In the genomic region with DNA sequence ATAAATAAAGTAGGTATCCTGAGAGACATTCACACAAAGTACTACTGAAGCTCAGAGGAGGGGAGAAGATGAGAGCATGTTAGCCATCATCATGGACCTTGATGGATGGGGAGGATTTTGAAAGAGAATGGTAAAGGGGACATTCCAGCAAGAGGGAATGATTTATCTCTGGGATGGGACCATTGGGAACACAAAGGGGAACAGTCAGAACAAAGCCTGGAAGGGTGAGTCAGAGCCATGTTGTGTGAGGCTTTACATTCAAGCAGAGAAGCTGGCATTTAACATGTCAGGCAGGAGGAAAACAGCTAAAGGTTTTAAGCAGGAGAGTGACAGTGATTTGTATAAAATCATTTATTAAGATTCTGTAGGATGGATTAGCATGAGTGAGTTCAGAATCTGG, we compare ENCODE assay signal across 33 cellular contexts.
"Had no signal": no experiment of that assay in that cellular context is flagged by ENCODE, and none has a peak within 500 bp of the region (broad histone marks: within the 10 kb centered on the region; RNA-seq: fewer than 3 reads in every experiment).

No MANE protein-coding gene starts in this region.

- DNase-seq: activated CD4-positive, alpha-beta memory T cell treated with anti-CD3 and anti-CD28 coated beads for 36 hours; activated CD4-positive, alpha-beta T cell treated with anti-CD3 and anti-CD28 coated beads, Interleukin-2, amount 10 ng/mL, durations not matched to agents 24 days and 14 days; activated CD8-positive, alpha-beta memory T cell treated with anti-CD3 and anti-CD28 coated beads, Interleukin-2, amount 50 U/mL, for 48 hours; activated naive CD4-positive, alpha-beta T cell; activated T-cell treated with anti-CD3 and anti-CD28 coated beads, Interleukin-2, amount 50 U/mL, for 24 hours; anterior cingulate cortex; colonic mucosa; effector CD8-positive, alpha-beta T cell; gastrocnemius medialis; glutamatergic neuron; immature natural killer cell; kidney glomerular epithelial cell; lower lobe of right lung; mesenchymal stem cell; nephron progenitor cell; occipital lobe; stimulated activated CD4-positive, alpha-beta T cell treated with anti-CD3 and anti-CD28 coated beads, Interleukin-1b, Interleukin-23, amount 100 ng/mL, for 48 hours; stimulated activated CD4-positive, alpha-beta T cell treated with anti-CD3 and anti-CD28 coated beads, Interleukin-4, amount 100 ng/mL, for 4 hours; stimulated activated CD8-positive, alpha-beta memory T cell treated with anti-CD3 and anti-CD28 coated beads, Interleukin-4, amount 100 ng/mL, for 48 hours; stimulated activated naive CD8-positive, alpha-beta T cell treated with anti-CD3 and anti-CD28 coated beads, Interleukin-15, amount 100 ng/mL, for 72 hours; substantia nigra; T-helper 1 cell; upper lobe of left lung; WERI-Rb-1 had no signal

- H3K4me1 ChIP-seq: colonic mucosa, gastrocnemius medialis, lower lobe of right lung, right atrium auricular region, upper lobe of left lung, vagina had no signal

- ATAC-seq: activated CD4-positive, CD25-positive, alpha-beta regulatory T cell treated with anti-CD3 and anti-CD28 coated beads, Interleukin-2, amount 50 U/mL, for 24 hours; activated T-helper 17 cell treated with anti-CD3 and anti-CD28 coated beads, Interleukin-2, amount 50 U/mL, for 72 hours; gastrocnemius medialis; left lobe of liver; lower lobe of right lung; stimulated activated memory B cell treated with anti-CD40 and anti-IgM and Interleukin-4, amounts not matched to agents 10 μg/mL and 1 μg/mL and 100 μg/mL, for 72 hours; stimulated activated naive CD8-positive, alpha-beta T cell treated with anti-CD3 and anti-CD28 coated beads, Interleukin-15, amount 100 ng/mL, for 72 hours had no signal

- H3K9me3 ChIP-seq: colonic mucosa, gastrocnemius medialis, lower lobe of right lung, right atrium auricular region, upper lobe of left lung, vagina had no signal

- H3K4me1 Mint-ChIP-seq: activated CD4-positive, alpha-beta T cell treated with anti-CD3 and anti-CD28 coated beads, Interleukin-2, amount 10 ng/mL, durations not matched to agents 24 days and 14 days; activated T-helper 17 cell treated with anti-CD3 and anti-CD28 coated beads, Interleukin-2, amount 50 U/mL, for 72 hours; immature natural killer cell; stimulated activated memory B cell treated with anti-CD40 and anti-IgM and Interleukin-4, amounts not matched to agents 10 μg/mL and 1 μg/mL and 100 μg/mL, for 72 hours; stimulated activated naive CD8-positive, alpha-beta T cell treated with anti-CD3 and anti-CD28 coated beads, Interleukin-15, amount 100 ng/mL, for 72 hours had no signal

- H3K27me3 Mint-ChIP-seq: activated CD4-positive, alpha-beta memory T cell treated with anti-CD3 and anti-CD28 coated beads for 36 hours; activated CD4-positive, alpha-beta T cell treated with anti-CD3 and anti-CD28 coated beads, Interleukin-2, amount 10 ng/mL, durations not matched to agents 24 days and 14 days; activated naive CD8-positive, alpha-beta T cell; activated T-cell treated with anti-CD3 and anti-CD28 coated beads, Interleukin-2, amount 50 U/mL, for 24 hours; activated T-helper 17 cell treated with anti-CD3 and anti-CD28 coated beads, Interleukin-2, amount 50 U/mL, for 72 hours; stimulated activated memory B cell treated with anti-CD40 and anti-IgM and Interleukin-4, amounts not matched to agents 10 μg/mL and 1 μg/mL and 100 μg/mL, for 72 hours; stimulated activated naive CD8-positive, alpha-beta T cell treated with anti-CD3 and anti-CD28 coated beads, Interleukin-15, amount 100 ng/mL, for 72 hours had no signal

- H3K9me3 Mint-ChIP-seq: activated CD4-positive, alpha-beta memory T cell treated with anti-CD3 and anti-CD28 coated beads for 36 hours; activated CD4-positive, alpha-beta T cell treated with anti-CD3 and anti-CD28 coated beads, Interleukin-2, amount 10 ng/mL, durations not matched to agents 24 days and 14 days; nephron progenitor cell had no signal

- H3K36me3 ChIP-seq: colonic mucosa, gastrocnemius medialis, lower lobe of right lung, right atrium auricular region, upper lobe of left lung, vagina, WERI-Rb-1 had no signal

- H3K4me3 ChIP-seq: colonic mucosa, gastrocnemius medialis, lower lobe of right lung, right atrium auricular region, smooth muscle cell, upper lobe of left lung, vagina had no signal

- H3K27ac Mint-ChIP-seq: activated CD4-positive, alpha-beta memory T cell treated with anti-CD3 and anti-CD28 coated beads for 36 hours; activated CD4-positive, alpha-beta T cell treated with anti-CD3 and anti-CD28 coated beads, Interleukin-2, amount 10 ng/mL, durations not matched to agents 24 days and 14 days; activated naive CD8-positive, alpha-beta T cell; activated T-cell treated with anti-CD3 and anti-CD28 coated beads, Interleukin-2, amount 50 U/mL, for 24 hours; activated T-helper 17 cell treated with anti-CD3 and anti-CD28 coated beads, Interleukin-2, amount 50 U/mL, for 72 hours; immature natural killer cell; nephron progenitor cell; stimulated activated memory B cell treated with anti-CD40 and anti-IgM and Interleukin-4, amounts not matched to agents 10 μg/mL and 1 μg/mL and 100 μg/mL, for 72 hours; stimulated activated naive CD8-positive, alpha-beta T cell treated with anti-CD3 and anti-CD28 coated beads, Interleukin-15, amount 100 ng/mL, for 72 hours; T-helper 2 cell treated with Interferon-gamma antibody and Interleukin-4, amounts not matched to agents 5 μg/mL and 100 μg/mL, for 36 hours had no signal

- H3K4me2 ChIP-seq: smooth muscle cell had no signal

- H3K36me3 Mint-ChIP-seq: activated CD4-positive, alpha-beta memory T cell treated with anti-CD3 and anti-CD28 coated beads for 36 hours; activated naive CD8-positive, alpha-beta T cell; immature natural killer cell; stimulated activated memory B cell treated with anti-CD40 and anti-IgM and Interleukin-4, amounts not matched to agents 10 μg/mL and 1 μg/mL and 100 μg/mL, for 72 hours had no signal

- H3K4me3 Mint-ChIP-seq: activated CD4-positive, alpha-beta memory T cell treated with anti-CD3 and anti-CD28 coated beads for 36 hours; activated CD4-positive, alpha-beta T cell treated with anti-CD3 and anti-CD28 coated beads, Interleukin-2, amount 10 ng/mL, durations not matched to agents 24 days and 14 days; activated naive CD8-positive, alpha-beta T cell; activated T-cell treated with anti-CD3 and anti-CD28 coated beads, Interleukin-2, amount 50 U/mL, for 24 hours; activated T-helper 17 cell treated with anti-CD3 and anti-CD28 coated beads, Interleukin-2, amount 50 U/mL, for 72 hours; immature natural killer cell; nephron progenitor cell; stimulated activated memory B cell treated with anti-CD40 and anti-IgM and Interleukin-4, amounts not matched to agents 10 μg/mL and 1 μg/mL and 100 μg/mL, for 72 hours; stimulated activated naive CD8-positive, alpha-beta T cell treated with anti-CD3 and anti-CD28 coated beads, Interleukin-15, amount 100 ng/mL, for 72 hours; T-helper 2 cell treated with Interferon-gamma antibody and Interleukin-4, amounts not matched to agents 5 μg/mL and 100 μg/mL, for 36 hours had no signal

- H3K27ac ChIP-seq: colonic mucosa, gastrocnemius medialis, lower lobe of right lung, right atrium auricular region, upper lobe of left lung, vagina, WERI-Rb-1 had no signal

- H3K27me3 ChIP-seq: colonic mucosa, gastrocnemius medialis, right atrium auricular region, upper lobe of left lung, vagina had no signal
